Comparison of ENCODE assay signal across 11 cellular contexts in genomic region chr5:73822989-73823339, GRCh38.
DNase-seq lines count a peak whose midpoint lies in the region; ATAC-seq and TF ChIP-seq lines count a peak whose summit lies in the region.
"Had no signal": no experiment of that assay in that cellular context is flagged by ENCODE, and none has a peak within 500 bp of the region (broad histone marks: within the 10 kb centered on the region; RNA-seq: fewer than 3 reads in every experiment).

No MANE protein-coding gene starts in this region.

- peak overlapping the region; percentile 6; the same call in 1 of the 2 replicates for H2BK120ac ChIP-seq in IMR-90 (ENCODE audit: low read depth, low read length)

- H3K36me3 ChIP-seq in IMR-90 (ENCODE audit: control insufficient read depth, insufficient read depth, low read length) (no peaks in the 10 kb centered on the region), PC-3 (ENCODE audit: low read depth, low read length) (no peaks in the 10 kb centered on the region), suprapubic skin (no peaks in the 10 kb centered on the region)

- H3K27ac ChIP-seq in IMR-90 (ENCODE audit: insufficient read depth, low read length) (no peak overlapping the region), PC-3 (ENCODE audit: low read length) (peak overlapping the region; percentile 64), suprapubic skin (peak overlapping the region; percentile 11)

- H3K9me3 ChIP-seq in IMR-90 (ENCODE audit: control insufficient read depth, insufficient read depth, low read length) (no peaks in the 10 kb centered on the region), PC-3 (ENCODE audit: low read length) (no peaks in the 10 kb centered on the region), suprapubic skin (no peaks in the 10 kb centered on the region)

- H3K9ac ChIP-seq in IMR-90 (ENCODE audit: low read depth, low read length) (no peak overlapping the region), PC-3 (ENCODE audit: low read length) (no peak overlapping the region)

- no peak for TF ChIP-seq CTCF in IMR-90 (conservative IDR thresholded peaks at IDR 0.05; ENCODE audit: low read depth, low read length)
- TF ChIP-seq CTCF in PC-3 (conservative IDR thresholded peaks at IDR 0.05; ENCODE audit: low read depth, low read length) = no peak
- no peak for TF ChIP-seq CTCF in suprapubic skin (IDR thresholded peaks at IDR 0.05)

- H2AK5ac ChIP-seq in IMR-90 (ENCODE audit: low read depth, low read length) = no peak overlapping the region

- no peaks in the 10 kb centered on the region for H3K79me2 ChIP-seq in PC-3 (ENCODE audit: low read length)

- BruUV-seq in IMR-90 (replicated peaks; lab: Mats Ljungman, UMichigan) = no TSS peak
- no TSS peak for BruUV-seq in PC-3 (replicated peaks; lab: Mats Ljungman, UMichigan)

- H2BK20ac ChIP-seq in IMR-90 (ENCODE audit: low read depth, low read length) = peak overlapping the region; percentile 7; the same call in 1 of the 2 replicates

- no peaks in the 10 kb centered on the region for H3F3A ChIP-seq in PC-3 (ENCODE audit: low read length, unreplicated experiment)

- 0 out of 3 replicates have a peak overlapping the region, but pooled peaks have one; percentile 29 for H2BK15ac ChIP-seq in IMR-90 (ENCODE audit: low read depth, low read length)

- POLR2A ChIA-PET in IMR-90 (lab: Charles Lee; ENCODE audit: unreplicated experiment) (no interaction called here), PC-3 (lab: Charles Lee; ENCODE audit: unreplicated experiment) (interaction anchor here (0.6 kb wide), 1 partner anchor 1124 kb away, joined by 3 read pairs; no protein-coding TSS in a partner anchor)

- no peak; the same call in 1 of the 2 replicates for ATAC-seq in IMR-90 (ENCODE audit: low read depth)
- peak; percentile 89 for ATAC-seq in PC-3
- no peak for ATAC-seq in GM21367 (IDR thresholded peaks at IDR 0.05; ENCODE audit: unreplicated experiment)

- H3K27me3 ChIP-seq in IMR-90 (ENCODE audit: control insufficient read depth, insufficient read depth, low read length) (no peaks in the 10 kb centered on the region), PC-3 (ENCODE audit: low read length) (no peaks in the 10 kb centered on the region), suprapubic skin (no peaks in the 10 kb centered on the region)

- no peak overlapping the region for H2AFZ ChIP-seq in IMR-90 (replicated peaks; ENCODE audit: low read length, poor library complexity)
- H2AFZ ChIP-seq in PC-3 (ENCODE audit: low read length) = no peak overlapping the region

- peak overlapping the region; percentile 30 for H2BK5ac ChIP-seq in IMR-90 (ENCODE audit: low read depth, low read length, poor library complexity, severe bottlenecking)

- no peak for TF ChIP-seq EP300 in suprapubic skin (IDR thresholded peaks at IDR 0.05)

- CTCF ChIA-PET in IMR-90 (lab: Yijun Ruan, JAX) (interaction anchor here (1.5 kb wide), 1 partner anchor 27 kb away, joined by 4 read pairs; no protein-coding TSS in a partner anchor), PC-3 (lab: Charles Lee) (interaction anchor here (0.9 kb wide), 1 partner anchor 30 kb away, joined by 3 read pairs; no protein-coding TSS in a partner anchor)

- H3K4me1 ChIP-seq in IMR-90 (ENCODE audit: control insufficient read depth, insufficient read depth, low read length) (peaks cover 30% of the 10 kb centered on the region), PC-3 (ENCODE audit: insufficient read depth, low read length) (peaks cover 40% of the 10 kb centered on the region), suprapubic skin (peaks cover 70% of the 10 kb centered on the region)

- WGBS in IMR-90 (ENCODE audit: extremely low coverage in 2 of 2, insufficient read length in 1 of 2), 2 experiments = no CpG with 5 or more reads among the region's 4 CpGs
- WGBS in suprapubic skin = 34% methylated on average over 4 of the region's 4 CpGs

- peak overlapping the region; percentile 52 to 62; a peak in 2 of 4 replicates for H4K8ac ChIP-seq in IMR-90 (ENCODE audit: low read depth in 2 of 2, low read length in 2 of 2)

- peaks cover 30% of the 10 kb centered on the region for H3K9me1 ChIP-seq in IMR-90 (ENCODE audit: insufficient read depth, low read length)

- no peak for TF ChIP-seq RAD21 in IMR-90 (IDR thresholded peaks at IDR 0.05; ENCODE audit: low read length)

- H3K4me3 ChIP-seq in IMR-90 (ENCODE audit: insufficient read depth, low read depth, low read length) (no peak overlapping the region), PC-3 (ENCODE audit: low read length) (peak overlapping the region; percentile 28; the same call in 1 of the 2 replicates), suprapubic skin (no peak overlapping the region)

- H4K20me1 ChIP-seq in IMR-90 (ENCODE audit: insufficient read depth, low read length) = no peaks in the 10 kb centered on the region
- H4K20me1 ChIP-seq in PC-3 (ENCODE audit: low read length) = no peaks in the 10 kb centered on the region

- in situ Hi-C loops in IMR-90 (cut with MboI; ENCODE audit: low sequenced_read_pairs) = no loop called here

- H3K9me2 ChIP-seq in PC-3 (replicated peaks; ENCODE audit: low read length) = no peaks in the 10 kb centered on the region

- H3K4me2 ChIP-seq in IMR-90 (ENCODE audit: low read depth, low read length) (no peak overlapping the region), PC-3 (ENCODE audit: low read length) (peak overlapping the region; percentile 56)

- intact Hi-C loops in IMR-90 (cut with micrococcal nuclease) = no loop called here
- intact Hi-C loops in PC-3 (cut with micrococcal nuclease) = no loop called here

- H4K5ac ChIP-seq in IMR-90 (ENCODE audit: low read depth, low read length) = no peak overlapping the region

- H4K91ac ChIP-seq in IMR-90 (ENCODE audit: insufficient read depth, low read depth, low read length) = peak overlapping the region; percentile 63; the same call in 1 of the 2 replicates

- peaks cover 11 to 44% of the 10 kb centered on the region in 2 experiments; a peak in 3 of 4 replicates for H3K79me1 ChIP-seq in IMR-90 (ENCODE audit: low read depth in 1 of 2, low read length in 2 of 2)

- no peak overlapping the region for H3K56ac ChIP-seq in IMR-90 (ENCODE audit: extremely low read depth, insufficient read depth, low read length)

- H3K4ac ChIP-seq in IMR-90 (ENCODE audit: low read depth, low read length) = peak overlapping the region; percentile 49; the same call in 1 of the 2 replicates

- no peak for TF ChIP-seq POLR2A in IMR-90 (IDR thresholded peaks at IDR 0.05; ENCODE audit: low read depth, low read length)
- TF ChIP-seq POLR2A in suprapubic skin (IDR thresholded peaks at IDR 0.05) = no peak

- H3K23ac ChIP-seq in IMR-90 (ENCODE audit: low read depth, low read length) = 0 out of 2 replicates have a peak overlapping the region, but pooled peaks have one; percentile 1

- DNase-seq in IMR-90 = peak; percentile 60
- peak; percentile 76 for DNase-seq in PC-3
- peak; percentile 49 for DNase-seq in glomerular visceral epithelial cell (ENCODE audit: extremely low spot score)
- no peak for DNase-seq in suprapubic skin (ENCODE audit: low spot score in 2 of 2)
- no peak for DNase-seq in NCI-H1092 (lab: John Stamatoyannopoulos, UW)
- DNase-seq in 8988T = no peak
- DNase-seq: endodermal cell, MV-4-11, nephron progenitor cell, OCI-M1 had no signal

- H2AK9ac ChIP-seq in IMR-90 (replicated peaks; ENCODE audit: low read depth, low read length, poor library complexity) = no peak overlapping the region

- dilution Hi-C loops in IMR-90 (cut with HindIII; ENCODE audit: low sequenced_read_pairs, unreplicated experiment) = no loop called here

- H3K14ac ChIP-seq in IMR-90 (replicated peaks; ENCODE audit: low read depth, low read length) = peak overlapping the region; percentile 19; the same call in 1 of the 2 replicates

- H3K18ac ChIP-seq in IMR-90 (ENCODE audit: low read depth, low read length) = peak overlapping the region; percentile 74; the same call in 1 of the 2 replicates

TF ChIP-seq in IMR-90, 13 proteins besides CTCF, POLR2A, EP300 and RAD21:
- TF ChIP-seq USF2 (IDR thresholded peaks at IDR 0.05; ENCODE audit: low read depth, low read length) (no peak), MXI1 (IDR thresholded peaks at IDR 0.05; ENCODE audit: borderline replicate concordance, low read depth, low read length) (no peak), FOS (IDR thresholded peaks at IDR 0.05; ENCODE audit: low read depth, low read length) (peak; percentile 21; the same call in 1 of the 2 replicates), RFX5 (IDR thresholded peaks at IDR 0.05; ENCODE audit: low read depth, low read length) (no peak)

Comparison
In these comparisons a context has a peak if more than half of its experiments do, and no peak if none do; other contexts are left out.
1. DNase-seq: peak in IMR-90 (single experiment), PC-3 (single experiment) and glomerular visceral epithelial cell (single experiment); none in suprapubic skin (0 of 2), NCI-H1092 (single experiment) and 8988T (single experiment).